ENCODE assay signal across 32 cellular contexts in genomic region chr3:136567599-136568188, GRCh38.
"Had no signal": no experiment of that assay in that cellular context is flagged by ENCODE, and none has a peak within 500 bp of the region (broad histone marks: within the 10 kb centered on the region; RNA-seq: fewer than 3 reads in every experiment).

No MANE protein-coding gene starts in this region.

- DNase-seq: activated CD4-positive, alpha-beta memory T cell treated with anti-CD3 and anti-CD28 coated beads for 36 hours; activated CD4-positive, alpha-beta T cell treated with anti-CD3 and anti-CD28 coated beads, Interleukin-2, amount 10 ng/mL, durations not matched to agents 24 days and 14 days; activated CD8-positive, alpha-beta memory T cell treated with anti-CD3 and anti-CD28 coated beads, Interleukin-2, amount 50 U/mL, for 4 hours; activated gamma-delta T cell treated with Interleukin-2 at 50 U/mL for 16 hours; activated naive CD4-positive, alpha-beta T cell treated with anti-CD3 and anti-CD28 coated beads, Interleukin-2, amount 50 U/mL, for 16 hours; activated naive CD8-positive, alpha-beta T cell treated with anti-CD3 and anti-CD28 coated beads, Interleukin-2, amount 50 U/mL, for 24 hours; activated T-cell treated with anti-CD3 and anti-CD28 coated beads, Interleukin-2, amount 50 U/mL, for 1 hour; amygdala; central memory CD4-positive, alpha-beta T cell; foreskin keratinocyte; left ventricle myocardium superior; naive thymus-derived CD4-positive, alpha-beta T cell; nucleus accumbens; pancreas; psoas muscle; sigmoid colon; stimulated activated CD4-positive, alpha-beta T cell treated with anti-CD3 and anti-CD28 coated beads, Interleukin-1b, Interleukin-23, amount 100 ng/mL, for 48 hours; stimulated activated CD4-positive, alpha-beta T cell treated with anti-CD3 and anti-CD28 coated beads, Interleukin-4, amount 100 ng/mL, for 4 hours; stimulated activated CD8-positive, alpha-beta memory T cell treated with anti-CD3 and anti-CD28 coated beads, Interleukin-4, amount 100 ng/mL, for 48 hours; stimulated activated naive B cell treated with anti-CD40 and anti-IgM and Interleukin-4, amounts not matched to agents 10 μg/mL and 1 μg/mL and 100 μg/mL, for 72 hours; stomach; T1000; thyroid gland; upper lobe of left lung; WERI-Rb-1 had no signal

- H3K4me3 ChIP-seq: pancreas, psoas muscle, sigmoid colon, smooth muscle cell, stomach, thyroid gland, upper lobe of left lung, vagina had no signal

- H3K27ac ChIP-seq: foreskin keratinocyte, pancreas, psoas muscle, sigmoid colon, stomach, thyroid gland, upper lobe of left lung, vagina, WERI-Rb-1 had no signal

- H3K27me3 Mint-ChIP-seq: activated CD4-positive, alpha-beta memory T cell treated with anti-CD3 and anti-CD28 coated beads for 36 hours; activated CD4-positive, alpha-beta T cell treated with anti-CD3 and anti-CD28 coated beads, Interleukin-2, amount 10 ng/mL, durations not matched to agents 24 days and 14 days; activated naive CD8-positive, alpha-beta T cell treated with anti-CD3 and anti-CD28 coated beads, Interleukin-2, amount 50 U/mL, for 24 hours; activated T-helper 17 cell treated with anti-CD3 and anti-CD28 coated beads, Interleukin-2, amount 50 U/mL, for 72 hours; naive thymus-derived CD4-positive, alpha-beta T cell; stimulated activated naive B cell treated with anti-CD40 and anti-IgM and Interleukin-4, amounts not matched to agents 10 μg/mL and 1 μg/mL and 100 μg/mL, for 72 hours had no signal

- H3K36me3 ChIP-seq: pancreas, thyroid gland, upper lobe of left lung, WERI-Rb-1 had no signal

- H3K9me3 ChIP-seq: pancreas, psoas muscle, sigmoid colon, stomach, thyroid gland, upper lobe of left lung, vagina had no signal

- H3K4me1 Mint-ChIP-seq: activated CD4-positive, alpha-beta T cell treated with anti-CD3 and anti-CD28 coated beads, Interleukin-2, amount 10 ng/mL, durations not matched to agents 24 days and 14 days; activated naive CD8-positive, alpha-beta T cell treated with anti-CD3 and anti-CD28 coated beads, Interleukin-2, amount 50 U/mL, for 24 hours; activated T-helper 17 cell treated with anti-CD3 and anti-CD28 coated beads, Interleukin-2, amount 50 U/mL, for 72 hours; mesothelial cell of epicardium; neural crest cell had no signal

- ATAC-seq: activated CD4-positive, CD25-positive, alpha-beta regulatory T cell treated with anti-CD3 and anti-CD28 coated beads, Interleukin-2, amount 50 U/mL, for 24 hours; activated naive CD8-positive, alpha-beta T cell treated with anti-CD3 and anti-CD28 coated beads, Interleukin-2, amount 50 U/mL, for 24 hours; activated T-helper 17 cell treated with anti-CD3 and anti-CD28 coated beads, Interleukin-2, amount 50 U/mL, for 72 hours; esophagus mucosa; foreskin keratinocyte; left ventricle myocardium superior; naive thymus-derived CD4-positive, alpha-beta T cell; pancreas; psoas muscle; stimulated activated naive B cell treated with anti-CD40 and anti-IgM and Interleukin-4, amounts not matched to agents 10 μg/mL and 1 μg/mL and 100 μg/mL, for 72 hours had no signal

- H3K9me3 Mint-ChIP-seq: activated CD4-positive, alpha-beta memory T cell treated with anti-CD3 and anti-CD28 coated beads for 36 hours; activated CD4-positive, alpha-beta T cell treated with anti-CD3 and anti-CD28 coated beads, Interleukin-2, amount 10 ng/mL, durations not matched to agents 24 days and 14 days; activated naive CD8-positive, alpha-beta T cell treated with anti-CD3 and anti-CD28 coated beads, Interleukin-2, amount 50 U/mL, for 24 hours; activated T-helper 17 cell treated with anti-CD3 and anti-CD28 coated beads, Interleukin-2, amount 50 U/mL, for 72 hours; neural crest cell; stimulated activated naive B cell treated with anti-CD40 and anti-IgM and Interleukin-4, amounts not matched to agents 10 μg/mL and 1 μg/mL and 100 μg/mL, for 72 hours had no signal

- H3K27ac Mint-ChIP-seq: activated CD4-positive, alpha-beta memory T cell treated with anti-CD3 and anti-CD28 coated beads for 36 hours; activated CD4-positive, alpha-beta T cell treated with anti-CD3 and anti-CD28 coated beads, Interleukin-2, amount 10 ng/mL, durations not matched to agents 24 days and 14 days; activated naive CD8-positive, alpha-beta T cell treated with anti-CD3 and anti-CD28 coated beads, Interleukin-2, amount 50 U/mL, for 24 hours; activated T-helper 17 cell treated with anti-CD3 and anti-CD28 coated beads, Interleukin-2, amount 50 U/mL, for 72 hours; mesothelial cell of epicardium; naive thymus-derived CD4-positive, alpha-beta T cell; stimulated activated naive B cell treated with anti-CD40 and anti-IgM and Interleukin-4, amounts not matched to agents 10 μg/mL and 1 μg/mL and 100 μg/mL, for 72 hours had no signal

- H3K4me1 ChIP-seq: foreskin keratinocyte, psoas muscle, sigmoid colon, thyroid gland, upper lobe of left lung, vagina had no signal

- H3K4me3 Mint-ChIP-seq: activated CD4-positive, alpha-beta memory T cell treated with anti-CD3 and anti-CD28 coated beads for 36 hours; activated CD4-positive, alpha-beta T cell treated with anti-CD3 and anti-CD28 coated beads, Interleukin-2, amount 10 ng/mL, durations not matched to agents 24 days and 14 days; activated naive CD8-positive, alpha-beta T cell treated with anti-CD3 and anti-CD28 coated beads, Interleukin-2, amount 50 U/mL, for 24 hours; activated T-helper 17 cell treated with anti-CD3 and anti-CD28 coated beads, Interleukin-2, amount 50 U/mL, for 72 hours; mesothelial cell of epicardium; neural crest cell; stimulated activated naive B cell treated with anti-CD40 and anti-IgM and Interleukin-4, amounts not matched to agents 10 μg/mL and 1 μg/mL and 100 μg/mL, for 72 hours had no signal
